In genomic region chr9:133993635-133994253, GRCh38 we compare ENCODE assay signal across 9 cellular contexts. TPM values are rescaled to one million over a fixed set of nuclear protein-coding genes. Genes with fewer than 3 reads are reported as not detected.
DNase-seq lines count a peak whose midpoint lies in the region; ATAC-seq, FAIRE-seq and TF ChIP-seq lines count a peak whose summit lies in the region.
"Had no signal": no experiment of that assay in that cellular context is flagged by ENCODE, and none has a peak within 500 bp of the region (broad histone marks: within the 10 kb centered on the region; RNA-seq: fewer than 3 reads in every experiment).

No MANE protein-coding gene starts in this region.

- H3K4me1 ChIP-seq in Panc1 (ENCODE audit: control insufficient read depth, insufficient read depth, low read length) (peaks cover 14% of the 10 kb centered on the region), endodermal cell (ENCODE audit: control insufficient read depth, insufficient read depth, low read length) (peaks cover 10% of the 10 kb centered on the region), osteoblast (ENCODE audit: insufficient read depth, low read length) (peaks cover 28% of the 10 kb centered on the region)

- no peaks in the 10 kb centered on the region for H3K9me3 Mint-ChIP-seq in CD4-positive, alpha-beta T cell
- no peaks in the 10 kb centered on the region for H3K9me3 Mint-ChIP-seq in endodermal cell

- CTCF ChIA-PET in CD4-positive, alpha-beta T cell (lab: Charles Lee), result interaction anchor here (0.6 to 2.5 kb wide), 7 partner anchors 28 to 251 kb away, joined by 3 to 20 read pairs (median 3); partner anchors contain the start of gene BRD3OS
- CTCF ChIA-PET in Panc1 (lab: Charles Lee), result interaction anchor here (0.6 to 2.3 kb wide), 6 partner anchors 64 to 263 kb away, joined by 3 to 16 read pairs (median 4); no protein-coding TSS in a partner anchor

- in situ Hi-C loops in Panc1 (cut with HindIII; ENCODE audit: low pct_unique_long_range_greater_than_20kb, low sequenced_read_pairs), result no loop called here

- peaks cover 24% of the 10 kb centered on the region for H3K79me2 ChIP-seq in osteoblast (ENCODE audit: insufficient read depth, low read length)

- peak overlapping the region; percentile 98 for H3K4me2 ChIP-seq in osteoblast (ENCODE audit: insufficient read depth, low read length)

- no peak for ATAC-seq in CD4-positive, alpha-beta T cell (ENCODE audit: poor library complexity)
- ATAC-seq in Panc1 (no peak), GM21723 (IDR thresholded peaks at IDR 0.05; ENCODE audit: unreplicated experiment) (no peak), GM18519 (IDR thresholded peaks at IDR 0.05; ENCODE audit: low FRiP score, unreplicated experiment) (no peak)

- no peak overlapping the region for H3K27ac ChIP-seq in CD4-positive, alpha-beta T cell (ENCODE audit: low read depth, low read length)
- peak overlapping the region; percentile 86; the same call in 1 of the 2 replicates for H3K27ac ChIP-seq in Panc1 (ENCODE audit: low read length)
- no peak overlapping the region for H3K27ac ChIP-seq in endodermal cell (ENCODE audit: low read depth, low read length)
- H3K27ac ChIP-seq in osteoblast (ENCODE audit: low read depth, low read length), result peak overlapping the region; percentile 37
- H3K27ac ChIP-seq: neutrophil had no signal

- peak overlapping the region; percentile 90 for H2AFZ ChIP-seq in osteoblast (ENCODE audit: low read length)

- H3K4me3 ChIP-seq in Panc1 (ENCODE audit: low read depth in 2 of 2, low read length in 2 of 2) (peak overlapping the region; percentile 66 to 77), endodermal cell (ENCODE audit: low read length) (peak overlapping the region; percentile 90), osteoblast (ENCODE audit: insufficient read depth, low read length) (peak overlapping the region; percentile 85)

- no peak for FAIRE-seq in urothelium cell line (lab: Jason Lieb, UNC)

- H3K9ac ChIP-seq in endodermal cell (ENCODE audit: extremely low read depth, low read length, poor library complexity, severe bottlenecking), result no peak overlapping the region

- H3K27me3 Mint-ChIP-seq in CD4-positive, alpha-beta T cell, result peaks cover 12% of the 10 kb centered on the region
- H3K27me3 Mint-ChIP-seq in endodermal cell (ENCODE audit: insufficient read depth), result no peaks in the 10 kb centered on the region

- BruUV-seq in Panc1 (replicated peaks; lab: Mats Ljungman, UMichigan), result no TSS peak

- peak in 1 of 10 experiments; percentile 14 for DNase-seq in CD4-positive, alpha-beta T cell
- DNase-seq in Panc1 (ENCODE audit: low read depth, low spot score) (no peak), endodermal cell (no peak), osteoblast (ENCODE audit: insufficient read length, low spot score, missing footprints) (no peak), AG20443 (ENCODE audit: low spot score) (no peak), urothelium cell line (ENCODE audit: low spot score) (no peak)

- whole genome bisulfite sequencing in endodermal cell (ENCODE audit: insufficient coverage in 1 of 2, insufficient read length in 1 of 2), 2 experiments, result 79 to 88% methylated on average over 7 to 16 of the region's 16 CpGs

- POLR2A ChIA-PET in CD4-positive, alpha-beta T cell (lab: Charles Lee), result interaction anchor here (1.1 to 1.8 kb wide), 4 partner anchors 32 to 292 kb away, joined by 3 to 12 read pairs (median 3); no protein-coding TSS in a partner anchor
- POLR2A ChIA-PET in Panc1 (lab: Charles Lee), result interaction anchor here (0.6 kb wide), 1 partner anchor 105 kb away, joined by 3 read pairs; no protein-coding TSS in a partner anchor

- no peaks in the 10 kb centered on the region for H3K36me3 ChIP-seq in Panc1 (ENCODE audit: control insufficient read depth, insufficient read depth, low read length)
- H3K36me3 ChIP-seq in endodermal cell (ENCODE audit: control insufficient read depth, insufficient read depth, low read length), result no peaks in the 10 kb centered on the region
- no peaks in the 10 kb centered on the region for H3K36me3 ChIP-seq in osteoblast (ENCODE audit: insufficient read depth, low read length)
- H3K36me3 ChIP-seq: neutrophil had no signal

- intact Hi-C loops in CD4-positive, alpha-beta T cell (cut with DNase I, micrococcal nuclease), result loop anchor here (1.0 to 10.0 kb wide), 6 partner anchors 77 to 461 kb away; partner anchors contain the start of gene ADAMTSL2 (in 2 of the 2)
- intact Hi-C loops in Panc1 (cut with micrococcal nuclease; ENCODE audit: unreplicated experiment), result loop anchor here (1.0 kb wide), 1 partner anchor 200 kb away; no protein-coding TSS in a partner anchor

- H4K20me1 ChIP-seq in osteoblast (ENCODE audit: insufficient read depth, low read length), result peaks cover 28% of the 10 kb centered on the region

- H3K36me3 Mint-ChIP-seq in CD4-positive, alpha-beta T cell (ENCODE audit: low read depth), result no peaks in the 10 kb centered on the region
- H3K36me3 Mint-ChIP-seq in endodermal cell (ENCODE audit: low read depth), result no peaks in the 10 kb centered on the region

- no peaks in the 10 kb centered on the region for H3K9me3 ChIP-seq in CD4-positive, alpha-beta T cell (ENCODE audit: control insufficient read depth, low read length)
- H3K9me3 ChIP-seq in Panc1 (ENCODE audit: control insufficient read depth, insufficient read depth, low read depth, low read length), result no peaks in the 10 kb centered on the region
- no peaks in the 10 kb centered on the region for H3K9me3 ChIP-seq in endodermal cell (ENCODE audit: control insufficient read depth, low read length)
- H3K9me3 ChIP-seq in osteoblast (ENCODE audit: low read depth, low read length), result no peaks in the 10 kb centered on the region
- H3K9me3 ChIP-seq: neutrophil had no signal

- H3K4me3 Mint-ChIP-seq in CD4-positive, alpha-beta T cell, result peak overlapping the region; percentile 84
- H3K4me3 Mint-ChIP-seq in endodermal cell, result peak overlapping the region; percentile 75

- peaks cover 6% of the 10 kb centered on the region for H3K27me3 ChIP-seq in CD4-positive, alpha-beta T cell (ENCODE audit: control insufficient read depth, insufficient read depth, low read length)
- H3K27me3 ChIP-seq in Panc1 (ENCODE audit: control insufficient read depth, insufficient read depth, low read length) (no peaks in the 10 kb centered on the region), endodermal cell (ENCODE audit: control insufficient read depth, insufficient read depth, low read length, poor library complexity, severe bottlenecking) (no peaks in the 10 kb centered on the region), osteoblast (ENCODE audit: insufficient read depth, low read length) (peaks cover 4% of the 10 kb centered on the region)

- no peaks in the 10 kb centered on the region for H3K4me1 Mint-ChIP-seq in CD4-positive, alpha-beta T cell (ENCODE audit: low read depth)
- peaks cover 5% of the 10 kb centered on the region for H3K4me1 Mint-ChIP-seq in endodermal cell

- TF ChIP-seq CTCF in CD4-positive, alpha-beta T cell (IDR thresholded peaks at IDR 0.05), result no peak
- TF ChIP-seq CTCF in Panc1 (IDR thresholded peaks at IDR 0.05), result no peak
- no peak for TF ChIP-seq CTCF in endodermal cell (conservative IDR thresholded peaks at IDR 0.05)
- no peak for TF ChIP-seq CTCF in osteoblast (IDR thresholded peaks at IDR 0.05; ENCODE audit: extremely low read depth, low read depth, low read length)

- H3K27ac Mint-ChIP-seq in CD4-positive, alpha-beta T cell, result no peak overlapping the region
- H3K27ac Mint-ChIP-seq in endodermal cell, result no peak overlapping the region

RNA-seq across cellular contexts. Expression of gene VAV2, which starts 1.6 kb away (rescaled TPM):
- total RNA-seq in CD4-positive, alpha-beta T cell, result 1 to 10 TPM; 1.6 to 1.7 TPM
- total RNA-seq in Panc1 (2021; ENCODE audit: unreplicated experiment) (24.7 TPM), endodermal cell (10 to 100 TPM; 29.8 to 35.9 TPM), osteoblast (8.0 and 8.8 TPM in 2 replicates)
- polyA plus RNA-seq in Panc1 (2012; ENCODE audit: insufficient read length), result 19.4 TPM
- 35.5 TPM for polyA plus RNA-seq in endodermal cell (2013, experiment 1 of 2)
- polyA plus RNA-seq in endodermal cell (2013, experiment 2 of 2), result 31.9 TPM

RNA-seq across cellular contexts. Expression of gene BRD3OS, which starts 31.5 kb away (rescaled TPM):
- total RNA-seq in CD4-positive, alpha-beta T cell, result 1 to 10 TPM; 4.0 to 4.9 TPM
- total RNA-seq in Panc1 (2021; ENCODE audit: unreplicated experiment) (22.1 TPM), endodermal cell (10 to 100 TPM; 19.0 to 26.5 TPM), osteoblast (23.0 and 26.1 TPM in 2 replicates)
- 29.3 TPM for polyA plus RNA-seq in Panc1 (2012; ENCODE audit: insufficient read length)
- 24.2 TPM for polyA plus RNA-seq in endodermal cell (2013, experiment 1 of 2)
- 19.7 TPM for polyA plus RNA-seq in endodermal cell (2013, experiment 2 of 2)

Comparison
In these comparisons a context has a peak if more than half of its experiments do, and no peak if none do; other contexts are left out.
1. H3K27ac ChIP-seq: peak in Panc1 (single experiment) and osteoblast (single experiment); none in CD4-positive, alpha-beta T cell (single experiment) and endodermal cell (single experiment).
2. Peak in every context shown above with its lines, with median percentiles within 50 percentile points of each other: H3K4me3 ChIP-seq.